ENCODE assay signal across 8 cellular contexts in genomic region chr1:145991799-145992412, GRCh38. TPM values are rescaled to one million over a fixed set of nuclear protein-coding genes. Genes with fewer than 3 reads are reported as not detected.
DNase-seq lines count a peak whose midpoint lies in the region; ATAC-seq and TF ChIP-seq lines count a peak whose summit lies in the region.

No MANE protein-coding gene starts in this region.

- POLR2A ChIA-PET in CD4-positive, alpha-beta T cell (lab: Charles Lee), result interaction anchor here (1.0 to 11.8 kb wide), 8 partner anchors 11 to 146 kb away, joined by 3 to 625 read pairs (median 18); partner anchors contain the start of genes ANKRD34A, NUDT17, PEX11B and POLR3GL

- CTCF ChIA-PET in CD4-positive, alpha-beta T cell (lab: Charles Lee), result interaction anchor here (1.7 to 2.5 kb wide), 2 partner anchors 13 to 15 kb away, joined by 7 to 10 read pairs; no protein-coding TSS in a partner anchor

- TF ChIP-seq CTCF in CD4-positive, alpha-beta T cell (IDR thresholded peaks at IDR 0.05), result no peak
- TF ChIP-seq CTCF in nephron progenitor cell (IDR thresholded peaks at IDR 0.05), result no peak

- H3K4me3 Mint-ChIP-seq in CD4-positive, alpha-beta T cell, result peak overlapping the region; percentile 95
- peak overlapping the region; percentile 93 to 99 for H3K4me3 Mint-ChIP-seq in effector memory CD8-positive, alpha-beta T cell
- H3K4me3 Mint-ChIP-seq in nephron progenitor cell, result peak overlapping the region; percentile 99

- H3K36me3 Mint-ChIP-seq in CD4-positive, alpha-beta T cell (ENCODE audit: low read depth), result peaks cover 55% of the 10 kb centered on the region
- H3K36me3 Mint-ChIP-seq in effector memory CD8-positive, alpha-beta T cell (ENCODE audit: insufficient read depth), result peaks cover 59% of the 10 kb centered on the region
- peaks cover 51% of the 10 kb centered on the region for H3K36me3 Mint-ChIP-seq in nephron progenitor cell (ENCODE audit: low read depth)

- no peak for DNase-seq in CD4-positive, alpha-beta T cell
- DNase-seq in NCI-H345 treated with DMSO at 0.1 percent for 48 hours (lab: John Stamatoyannopoulos, UW; ENCODE audit: unreplicated experiment) (peak; percentile 44), nephron progenitor cell (no peak), NCI-H128 (lab: John Stamatoyannopoulos, UW; ENCODE audit: unreplicated experiment) (no peak), SW 1271 (lab: John Stamatoyannopoulos, UW) (no peak), Ammon's horn (ENCODE audit: low spot score) (no peak)
- no peak for DNase-seq in effector memory CD8-positive, alpha-beta T cell
- DNase-seq in stimulated activated CD4-positive, alpha-beta T cell treated with anti-CD3 and anti-CD28 coated beads, Interleukin-1b, Interleukin-23, amount 100 ng/mL, for 48 hours, result no peak

- H3K9me3 ChIP-seq in CD4-positive, alpha-beta T cell (ENCODE audit: control insufficient read depth, low read length), result no peaks in the 10 kb centered on the region

- no peaks in the 10 kb centered on the region for H3K27me3 ChIP-seq in CD4-positive, alpha-beta T cell (ENCODE audit: control insufficient read depth, insufficient read depth, low read length)

- peaks cover 68% of the 10 kb centered on the region for H3K4me1 Mint-ChIP-seq in CD4-positive, alpha-beta T cell (ENCODE audit: low read depth)
- H3K4me1 Mint-ChIP-seq in effector memory CD8-positive, alpha-beta T cell (ENCODE audit: low read depth in 2 of 2), result peaks cover 39 to 56% of the 10 kb centered on the region in 2 donors
- H3K4me1 Mint-ChIP-seq in nephron progenitor cell, result peaks cover 49% of the 10 kb centered on the region

- no peak overlapping the region for H3K27ac ChIP-seq in CD4-positive, alpha-beta T cell (ENCODE audit: low read depth, low read length)

- no peaks in the 10 kb centered on the region for H3K9me3 Mint-ChIP-seq in CD4-positive, alpha-beta T cell
- H3K9me3 Mint-ChIP-seq in effector memory CD8-positive, alpha-beta T cell, result no peaks in the 10 kb centered on the region
- peaks cover 5% of the 10 kb centered on the region for H3K9me3 Mint-ChIP-seq in nephron progenitor cell

- peak overlapping the region; percentile 95 for H3K27ac Mint-ChIP-seq in CD4-positive, alpha-beta T cell
- H3K27ac Mint-ChIP-seq in effector memory CD8-positive, alpha-beta T cell, result peak overlapping the region; percentile 93 to 99
- peak overlapping the region; percentile 93 for H3K27ac Mint-ChIP-seq in nephron progenitor cell

- intact Hi-C loops in CD4-positive, alpha-beta T cell (cut with DNase I, micrococcal nuclease), result no loop called here

- no peak for ATAC-seq in CD4-positive, alpha-beta T cell (ENCODE audit: poor library complexity)
- ATAC-seq in effector memory CD8-positive, alpha-beta T cell (replicated peaks), result no peak

- H3K27me3 Mint-ChIP-seq in CD4-positive, alpha-beta T cell, result no peaks in the 10 kb centered on the region
- H3K27me3 Mint-ChIP-seq in effector memory CD8-positive, alpha-beta T cell, result no peaks in the 10 kb centered on the region
- H3K27me3 Mint-ChIP-seq in nephron progenitor cell (ENCODE audit: low read depth, poor library complexity), result peaks cover 3% of the 10 kb centered on the region

RNA-seq across cellular contexts. Expression of gene TXNIP, which starts 4.5 kb away (rescaled TPM):
- 1,000 to 10,000 TPM; 1,317 to 1,358 TPM for total RNA-seq in CD4-positive, alpha-beta T cell

RNA-seq across cellular contexts. Expression of gene POLR3GL, which starts 27.4 kb away (rescaled TPM):
- total RNA-seq in CD4-positive, alpha-beta T cell, result 10 to 100 TPM; 17.2 to 17.8 TPM

RNA-seq across cellular contexts. Expression of gene ANKRD34A, which starts 27.5 kb away (rescaled TPM):
- total RNA-seq in CD4-positive, alpha-beta T cell, result under 1 TPM; 0.42 to 0.47 TPM

RNA-seq across cellular contexts. Expression of gene HJV, which starts 29.6 kb away (rescaled TPM):
- total RNA-seq in CD4-positive, alpha-beta T cell, result not detected

RNA-seq across cellular contexts. Expression of gene LIX1L, which starts 34.1 kb away (rescaled TPM):
- 10 to 100 TPM; 21.4 to 21.5 TPM for total RNA-seq in CD4-positive, alpha-beta T cell
